In the genomic region with DNA sequence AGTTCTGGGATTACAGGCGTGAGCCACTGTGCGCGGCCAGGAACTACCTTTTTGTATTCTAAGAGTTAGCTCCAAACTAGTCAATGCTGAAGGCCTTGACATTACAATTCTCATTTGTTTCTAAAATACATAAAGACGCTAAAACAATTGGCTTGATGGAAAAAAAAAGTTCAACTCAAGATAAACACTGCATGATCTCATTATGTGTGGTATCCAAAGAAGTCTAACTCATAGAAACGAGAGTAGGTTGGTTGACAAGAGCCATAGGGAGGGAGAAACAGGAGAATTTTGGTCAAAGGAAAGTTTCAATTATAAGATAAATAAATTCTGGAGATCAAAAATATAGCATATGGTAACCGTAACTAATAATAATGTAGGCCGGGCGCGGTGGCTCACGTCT, we compare ENCODE assay signal across 35 cellular contexts.
"Had no signal": no experiment of that assay in that cellular context is flagged by ENCODE, and none has a peak within 500 bp of the region (broad histone marks: within the 10 kb centered on the region; RNA-seq: fewer than 3 reads in every experiment).

No MANE protein-coding gene starts in this region.

- DNase-seq: Karpas-422, Kasumi-1, MG63, MM.1S, MV-4-11, NCI-H1048, NCI-H1092, NCI-H1092 treated with DMSO at 0.1 percent for 48 hours, NCI-H1105, NCI-H1105 treated with DMSO at 0.1 percent for 48 hours, NCI-H1417, NCI-H1417 treated with DMSO at 0.1 percent for 48 hours, NCI-H1436, NCI-H1436 treated with DMSO at 0.1 percent for 48 hours, NCI-H1694, NCI-H1694 treated with DMSO at 0.1 percent for 48 hours, NCI-H187, NCI-H187 treated with DMSO at 0.1 percent for 48 hours, NCI-H1930, NCI-H2029, NCI-H2029 treated with DMSO at 0.1 percent for 48 hours, NCI-H2081, NCI-H2081 treated with DMSO at 0.1 percent for 48 hours, NCI-H2107, NCI-H2171, NCI-H2171 treated with DMSO at 0.1 percent for 48 hours, NCI-H2227 treated with DMSO at 0.1 percent for 48 hours, NCI-H226, NCI-H345, NCI-H446, NCI-H446 treated with DMSO at 0.1 percent for 48 hours, NCI-H510A, NCI-H510A treated with DMSO at 0.1 percent for 48 hours, NCI-H524 had no signal

- H3K4me3 ChIP-seq: MG63 had no signal

- H3K4me2 ChIP-seq: KMS-11 had no signal

- H3K9me3 ChIP-seq: MG63 had no signal

- H3K36me3 ChIP-seq: MG63 had no signal

- H3K9ac ChIP-seq: KMS-11 had no signal

- H3K27ac ChIP-seq: KMS-11 had no signal

- H3K27me3 ChIP-seq: MG63 had no signal
